Comparison of ENCODE assay signal across 12 cellular contexts in genomic region chr7:128259131-128260056, GRCh38. TPM values are rescaled to one million over a fixed set of nuclear protein-coding genes. Genes with fewer than 3 reads are reported as not detected.
A peak's percentile ranks its signal among the peaks of the same experiment; 100 is the strongest.
DNase-seq lines count a peak whose midpoint lies in the region; ATAC-seq and TF ChIP-seq lines count a peak whose summit lies in the region.
"Had no signal": no experiment of that assay in that cellular context is flagged by ENCODE, and none has a peak within 500 bp of the region (broad histone marks: within the 10 kb centered on the region; RNA-seq: fewer than 3 reads in every experiment).

No MANE protein-coding gene starts in this region.

- in situ Hi-C loops in transverse colon (cut with MboI; ENCODE audit: low pct_ligation_motif_present in 1 of 4, low pct_unique_long_range_greater_than_20kb in 1 of 4, low sequenced_read_pairs in 3 of 4) = no loop called here

- no peak for TF ChIP-seq POLR2A in transverse colon (IDR thresholded peaks at IDR 0.05)

- intact Hi-C loops in left colon (cut with DNase I, micrococcal nuclease) (no loop called here), transverse colon (cut with DNase I; ENCODE audit: low total_unique reads) (no loop called here)

- WGBS in transverse colon (ENCODE audit: low coverage in 1 of 2), 2 donors = 29 to 37% methylated on average over 9 to 11 of the region's 11 CpGs

- TF ChIP-seq CTCF in WERI-Rb-1 (IDR thresholded peaks at IDR 0.05; ENCODE audit: low read depth, low read length) (no peak), transverse colon (IDR thresholded peaks at IDR 0.05) (no peak), omental fat pad (IDR thresholded peaks at IDR 0.05) (no peak)

- DNase-seq in NCI-H748 (lab: John Stamatoyannopoulos, UW; ENCODE audit: unreplicated experiment) (peak; percentile 25), NCI-H748 treated with DMSO at 0.1 percent for 48 hours (lab: John Stamatoyannopoulos, UW) (no peak), WERI-Rb-1 (peak; percentile 76), left colon (peak; percentile 63 to 71), transverse colon (peak; percentile 78), omental fat pad (ENCODE audit: low spot score) (no peak), NCI-H1092 treated with DMSO at 0.1 percent for 48 hours (lab: John Stamatoyannopoulos, UW) (no peak)
- DNase-seq: kidney, sigmoid colon had no signal

- no peak overlapping the region for H3K4me3 ChIP-seq in WERI-Rb-1 (ENCODE audit: low read depth, low read length)
- no peak overlapping the region for H3K4me3 ChIP-seq in transverse colon
- H3K4me3 ChIP-seq: sigmoid colon had no signal

- H3K36me3 ChIP-seq in WERI-Rb-1 = no peaks in the 10 kb centered on the region
- no peaks in the 10 kb centered on the region for H3K36me3 ChIP-seq in transverse colon
- H3K36me3 ChIP-seq: sigmoid colon had no signal

- H3K4me1 ChIP-seq in transverse colon = peaks cover 0 to 23% (median 17%) of the 10 kb centered on the region in 4 donors
- H3K4me1 ChIP-seq: sigmoid colon had no signal

- ATAC-seq in left colon = peak; percentile 74
- no peak for ATAC-seq in omental fat pad (ENCODE audit: low FRiP score)
- no peak for ATAC-seq in HG03025 (IDR thresholded peaks at IDR 0.05; ENCODE audit: low FRiP score, unreplicated experiment)
- ATAC-seq: activated CD4-positive, CD25-positive, alpha-beta regulatory T cell treated with anti-CD3 and anti-CD28 coated beads, Interleukin-2, amount 50 U/mL, for 24 hours had no signal

- no peak for TF ChIP-seq EP300 in transverse colon (IDR thresholded peaks at IDR 0.05; ENCODE audit: low read depth)

- H3K27ac ChIP-seq in WERI-Rb-1 (peak overlapping the region; percentile 80), transverse colon (peak overlapping the region in 2 of 4 donors; percentile 23 to 33)
- H3K27ac ChIP-seq: sigmoid colon had no signal

- H3K9me3 ChIP-seq in WERI-Rb-1 (ENCODE audit: severe bottlenecking) = no peaks in the 10 kb centered on the region
- no peaks in the 10 kb centered on the region for H3K9me3 ChIP-seq in transverse colon
- H3K9me3 ChIP-seq: sigmoid colon had no signal

- H3K27me3 ChIP-seq in WERI-Rb-1 (ENCODE audit: insufficient read depth, low read depth, severe bottlenecking) (no peaks in the 10 kb centered on the region), transverse colon (no peaks in the 10 kb centered on the region)
- H3K27me3 ChIP-seq: sigmoid colon had no signal

RNA-seq across cellular contexts. Expression of gene LEP, which starts 18.3 kb away (rescaled TPM):
- total RNA-seq in left colon (under 1 TPM in 1 of 2 donors, not detected in 1; 0.75 TPM), transverse colon (10 to 100 TPM in 1 of 4 donors, 1 to 10 TPM in 1, not detected in 2; 1.1 to 10.8 TPM), omental fat pad (100 to 1,000 TPM in 3 of 4 donors, 10 to 100 TPM in 1; 12.3 to 715 (median 292) TPM)
- total RNA-seq: A673, kidney had no signal

Comparison
In these comparisons a context has a peak if more than half of its experiments do, and no peak if none do; other contexts are left out.
1. DNase-seq: peak in NCI-H748 (single experiment), WERI-Rb-1 (single experiment), left colon (2 of 2) and transverse colon (single experiment); none in NCI-H748 treated with DMSO at 0.1 percent for 48 hours (single experiment), omental fat pad (single experiment) and NCI-H1092 treated with DMSO at 0.1 percent for 48 hours (single experiment).